9 cellular contexts compared by ENCODE assay signal in the genomic region with DNA sequence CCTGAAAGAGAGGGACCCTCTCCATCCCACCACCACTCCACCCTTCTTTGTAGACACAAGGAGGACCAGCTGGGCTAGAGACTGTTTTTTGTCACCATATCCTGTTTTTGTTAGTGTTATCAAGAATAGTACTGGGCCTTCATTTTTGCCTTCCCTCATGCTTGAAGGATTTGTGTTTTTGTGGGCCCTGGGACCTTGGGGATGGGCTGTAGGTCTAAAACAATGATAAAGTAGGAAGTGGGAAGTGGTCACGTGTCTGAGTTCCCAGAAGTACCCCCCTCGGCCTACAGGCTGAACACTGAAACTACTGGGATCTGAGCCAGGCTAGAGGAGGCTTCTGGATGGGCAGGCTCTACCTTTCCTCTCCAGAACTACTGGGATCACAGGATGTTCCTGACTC. TPM values are rescaled to one million over a fixed set of nuclear protein-coding genes. Genes with fewer than 3 reads are reported as not detected.
DNase-seq lines count a peak whose midpoint lies in the region; ATAC-seq, FAIRE-seq and TF ChIP-seq lines count a peak whose summit lies in the region.
"Had no signal": no experiment of that assay in that cellular context is flagged by ENCODE, and none has a peak within 500 bp of the region (broad histone marks: within the 10 kb centered on the region; RNA-seq: fewer than 3 reads in every experiment).

No MANE protein-coding gene starts in this region.

- H3K36me3 Mint-ChIP-seq in astrocyte (ENCODE audit: low read depth, unreplicated experiment) = no peaks in the 10 kb centered on the region

- H3K27me3 Mint-ChIP-seq in astrocyte (ENCODE audit: low read depth, unreplicated experiment) = no peaks in the 10 kb centered on the region

- H3K79me2 ChIP-seq in astrocyte (ENCODE audit: insufficient read depth, low read length) = peaks cover 11% of the 10 kb centered on the region

- no peaks in the 10 kb centered on the region for H3K9me3 Mint-ChIP-seq in astrocyte (ENCODE audit: unreplicated experiment)

- H3K27ac Mint-ChIP-seq in astrocyte (ENCODE audit: unreplicated experiment) = peak overlapping the region; percentile 83

- no peak overlapping the region for H3K4me3 ChIP-seq in cardiac muscle cell
- no peak overlapping the region for H3K4me3 ChIP-seq in astrocyte (ENCODE audit: insufficient read depth, low read depth, low read length)
- no peak overlapping the region for H3K4me3 ChIP-seq in lung
- no peak overlapping the region for H3K4me3 ChIP-seq in vagina

- H2AFZ ChIP-seq in astrocyte (ENCODE audit: low read depth, low read length) = no peak overlapping the region

- H3K4me1 Mint-ChIP-seq in astrocyte (ENCODE audit: low read depth, unreplicated experiment) = peaks cover 41% of the 10 kb centered on the region

- H3K9me3 ChIP-seq in cardiac muscle cell (ENCODE audit: low read depth) = no peaks in the 10 kb centered on the region
- no peaks in the 10 kb centered on the region for H3K9me3 ChIP-seq in astrocyte (ENCODE audit: insufficient read depth, low read depth, low read length)
- H3K9me3 ChIP-seq in lung (ENCODE audit: control insufficient read depth in 2 of 2, insufficient read depth in 1 of 2, low read length in 1 of 2) = no peaks in the 10 kb centered on the region
- no peaks in the 10 kb centered on the region for H3K9me3 ChIP-seq in vagina

- ATAC-seq in lung (ENCODE audit: insufficient read depth, low FRiP score) (no peak), HG03469 (IDR thresholded peaks at IDR 0.05; ENCODE audit: unreplicated experiment) (no peak), GM18868 (IDR thresholded peaks at IDR 0.05; ENCODE audit: unreplicated experiment) (no peak)

- peaks cover 8% of the 10 kb centered on the region for H3K36me3 ChIP-seq in cardiac muscle cell
- peaks cover 2% of the 10 kb centered on the region for H3K36me3 ChIP-seq in astrocyte (ENCODE audit: insufficient read depth, low read length)
- peaks cover 0 to 8% of the 10 kb centered on the region in 2 donors for H3K36me3 ChIP-seq in lung (ENCODE audit: control insufficient read depth in 2 of 2, insufficient read depth in 2 of 2, low read length in 2 of 2)
- peaks cover 0 to 16% of the 10 kb centered on the region in 2 donors for H3K36me3 ChIP-seq in vagina

- WGBS in lung, 2 donors = 12 to 13% methylated on average over 2 of the region's 2 CpGs

- intact Hi-C loops in cardiac septum (cut with DNase I) (loop anchor here (5.0 kb wide), 1 partner anchor 66 kb away; the partner anchor contains the start of gene NYAP1), vagina (cut with DNase I) (loop anchor here (10.0 kb wide), 1 partner anchor 317 kb away; the partner anchor contains the start of gene TRIP6)

- DNase-seq in cardiac muscle cell (ENCODE audit: low read depth in 1 of 2, low spot score in 1 of 2) (peak in 1 of 2 donors; percentile 90), cardiac septum (ENCODE audit: low spot score) (no peak), astrocyte (ENCODE audit: low read depth) (no peak), lung (ENCODE audit: low spot score) (no peak), vagina (ENCODE audit: extremely low spot score in 2 of 2) (no peak), HT-29 (ENCODE audit: low spot score) (no peak)
- DNase-seq: WERI-Rb-1 had no signal

- H3K4me1 ChIP-seq in cardiac muscle cell (ENCODE audit: low read depth) = peaks cover 30% of the 10 kb centered on the region
- peaks cover 34% of the 10 kb centered on the region for H3K4me1 ChIP-seq in astrocyte (ENCODE audit: insufficient read depth, low read length)
- H3K4me1 ChIP-seq in lung (ENCODE audit: control insufficient read depth in 2 of 2, insufficient read depth in 2 of 2, low read length in 2 of 2) = peaks cover 24 to 39% of the 10 kb centered on the region in 2 donors
- peaks cover 61% of the 10 kb centered on the region for H3K4me1 ChIP-seq in vagina

- TF ChIP-seq CTCF in cardiac muscle cell (IDR thresholded peaks at IDR 0.05; ENCODE audit: low read depth, low read length) (peak; percentile 11), astrocyte (IDR thresholded peaks at IDR 0.05; ENCODE audit: insufficient read depth, low read depth, low read length) (no peak), lung (IDR thresholded peaks at IDR 0.05; ENCODE audit: control extremely low read depth, extremely low read depth) (no peak), vagina (IDR thresholded peaks at IDR 0.05) (no peak)

- H3K27ac ChIP-seq in cardiac muscle cell (no peak overlapping the region), astrocyte (ENCODE audit: low read depth, low read length) (no peak overlapping the region), lung (ENCODE audit: low read depth in 1 of 2, low read length in 1 of 2) (peak overlapping the region; percentile 73 to 95), vagina (peak overlapping the region; percentile 93)
- H3K27ac ChIP-seq: WERI-Rb-1 had no signal

- TF ChIP-seq POLR2A in vagina (IDR thresholded peaks at IDR 0.05) = no peak

- H3K9ac ChIP-seq in astrocyte (ENCODE audit: low read length) = no peak overlapping the region

- H3K4me2 ChIP-seq in astrocyte (ENCODE audit: low read length) = no peak overlapping the region

- no peaks in the 10 kb centered on the region for H3K27me3 ChIP-seq in cardiac muscle cell
- H3K27me3 ChIP-seq in astrocyte (ENCODE audit: insufficient read depth, low read length) = no peaks in the 10 kb centered on the region
- H3K27me3 ChIP-seq in lung (ENCODE audit: control insufficient read depth, insufficient read depth) = no peaks in the 10 kb centered on the region
- H3K27me3 ChIP-seq in vagina = no peaks in the 10 kb centered on the region

- no peak for FAIRE-seq in astrocyte (lab: Jason Lieb, UNC)

- no peak overlapping the region for H3K4me3 Mint-ChIP-seq in astrocyte (ENCODE audit: unreplicated experiment)

- H4K20me1 ChIP-seq in astrocyte (ENCODE audit: insufficient read depth, low read length) = no peaks in the 10 kb centered on the region

RNA-seq across cellular contexts. Expression of gene AGFG2, which starts 8.9 kb away (rescaled TPM):
- total RNA-seq in cardiac muscle cell (18.3 and 21.7 TPM in 2 replicates), cardiac septum (28.6 TPM), astrocyte (6.2 and 7.1 TPM in 2 replicates), lung (10 to 100 TPM; 22.8 to 36.0 TPM), vagina (37.6 TPM)
- polyA plus RNA-seq in cardiac muscle cell (9.3 and 17.0 TPM in 2 replicates), lung (10 to 100 TPM; 15.9 to 16.6 TPM)
- total RNA-seq in HT-29 (2014; rRNA removed; shearing (Covaris generic)) = 29.8 and 30.4 TPM in 2 replicates

RNA-seq across cellular contexts. Expression of gene SAP25, which starts 25.8 kb away (rescaled TPM):
- total RNA-seq in cardiac muscle cell (1.4 and 1.5 TPM in 2 replicates), cardiac septum (not detected), astrocyte (1.4 and 1.9 TPM in 2 replicates), lung (1 to 10 TPM; 1.9 to 8.8 TPM), vagina (2.9 TPM)
- polyA plus RNA-seq in cardiac muscle cell (2.7 and 3.9 TPM in 2 replicates), lung (1 to 10 TPM; 3.7 to 9.9 TPM)
- total RNA-seq in HT-29 (2014; rRNA removed; shearing (Covaris generic)) = 0.63 and 1.5 TPM in 2 replicates

RNA-seq across cellular contexts. Expression of gene LRCH4, which starts 38.1 kb away (rescaled TPM):
- 78.8 and 108 TPM in 2 replicates for total RNA-seq in cardiac muscle cell
- 80.9 and 103 TPM in 2 replicates for polyA plus RNA-seq in cardiac muscle cell
- total RNA-seq in cardiac septum = 25.8 TPM
- total RNA-seq in astrocyte = 52.7 and 62.5 TPM in 2 replicates
- total RNA-seq in lung = 100 to 1,000 TPM in 1 of 2 donors, 10 to 100 TPM in 1; 38.1 to 109 TPM
- polyA plus RNA-seq in lung = 100 to 1,000 TPM in 1 of 2 donors, 10 to 100 TPM in 1; 81.7 to 103 TPM
- total RNA-seq in vagina = 72.2 TPM
- total RNA-seq in HT-29 (2014; rRNA removed; shearing (Covaris generic)) = 58.1 and 72.9 TPM in 2 replicates

RNA-seq across cellular contexts. Expression of gene FBXO24, which starts 38.3 kb away (rescaled TPM):
- 0.78 and 1.9 TPM in 2 replicates for total RNA-seq in cardiac muscle cell
- polyA plus RNA-seq in cardiac muscle cell = 2.3 and 4.1 TPM in 2 replicates
- total RNA-seq in cardiac septum = 0.40 TPM
- 0.17 and 0.52 TPM in 2 replicates for total RNA-seq in astrocyte
- total RNA-seq in lung = 1 to 10 TPM in 1 of 2 donors, under 1 TPM in 1; 0.25 to 1.3 TPM
- under 1 TPM; 0.30 to 0.35 TPM for polyA plus RNA-seq in lung
- 0.98 TPM for total RNA-seq in vagina
- total RNA-seq in HT-29 (2014; rRNA removed; shearing (Covaris generic)) = 0.29 and 0.36 TPM in 2 replicates

RNA-seq across cellular contexts. Expression of gene PCOLCE, which starts 54.3 kb away (rescaled TPM):
- 43.2 and 46.3 TPM in 2 replicates for total RNA-seq in cardiac muscle cell
- 70.4 and 111 TPM in 2 replicates for polyA plus RNA-seq in cardiac muscle cell
- 39.5 TPM for total RNA-seq in cardiac septum
- total RNA-seq in astrocyte = 10.8 and 15.5 TPM in 2 replicates
- total RNA-seq in lung = 100 to 1,000 TPM in 1 of 2 donors, 10 to 100 TPM in 1; 53.6 to 105 TPM
- polyA plus RNA-seq in lung = 10 to 100 TPM; 48.4 to 73.5 TPM
- total RNA-seq in vagina = 85.4 TPM
- 4.7 and 5.2 TPM in 2 replicates for total RNA-seq in HT-29 (2014; rRNA removed; shearing (Covaris generic))

Comparison
In these comparisons a context has a peak if more than half of its experiments do, and no peak if none do; other contexts are left out.
1. H3K27ac ChIP-seq: peak in lung (2 of 2) and vagina (single experiment); none in cardiac muscle cell (single experiment) and astrocyte (single experiment).